8 cellular contexts compared by ENCODE assay signal in the genomic region with DNA sequence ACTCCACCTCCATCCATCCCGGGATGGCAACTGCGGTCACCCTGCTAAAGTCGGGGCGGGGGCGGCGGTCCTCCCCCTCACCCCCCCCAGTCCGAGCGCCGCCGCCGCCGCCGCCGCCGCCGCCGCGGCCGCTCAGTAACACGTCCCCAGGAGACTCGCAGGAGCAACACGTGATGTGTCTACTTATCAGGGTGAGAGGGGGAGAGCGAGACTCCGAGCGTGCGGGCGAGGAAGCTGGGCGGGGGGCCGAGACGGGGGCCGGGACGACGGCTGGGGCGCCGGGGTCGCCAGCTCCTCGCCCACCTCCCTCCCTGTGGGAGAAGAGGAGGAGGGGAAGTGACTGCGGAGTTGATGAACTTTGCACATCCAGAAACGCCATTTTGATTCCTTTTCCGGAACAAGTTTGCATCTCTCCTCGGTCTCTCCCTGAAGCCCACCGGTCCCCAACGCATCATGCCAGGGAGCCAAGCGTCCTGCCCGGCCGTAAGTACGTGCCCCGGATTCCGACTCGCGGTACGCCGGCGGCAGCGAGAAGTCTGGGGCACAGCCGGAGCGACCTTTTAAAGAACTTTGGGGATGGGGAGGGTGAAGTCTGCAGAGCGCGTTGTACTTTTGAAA. TPM values are rescaled to one million over a fixed set of nuclear protein-coding genes. Genes with fewer than 3 reads are reported as not detected.
A peak's percentile ranks its signal among the peaks of the same experiment; 100 is the strongest.
DNase-seq lines count a peak whose midpoint lies in the region; ATAC-seq and TF ChIP-seq lines count a peak whose summit lies in the region.

A gene with protein sequence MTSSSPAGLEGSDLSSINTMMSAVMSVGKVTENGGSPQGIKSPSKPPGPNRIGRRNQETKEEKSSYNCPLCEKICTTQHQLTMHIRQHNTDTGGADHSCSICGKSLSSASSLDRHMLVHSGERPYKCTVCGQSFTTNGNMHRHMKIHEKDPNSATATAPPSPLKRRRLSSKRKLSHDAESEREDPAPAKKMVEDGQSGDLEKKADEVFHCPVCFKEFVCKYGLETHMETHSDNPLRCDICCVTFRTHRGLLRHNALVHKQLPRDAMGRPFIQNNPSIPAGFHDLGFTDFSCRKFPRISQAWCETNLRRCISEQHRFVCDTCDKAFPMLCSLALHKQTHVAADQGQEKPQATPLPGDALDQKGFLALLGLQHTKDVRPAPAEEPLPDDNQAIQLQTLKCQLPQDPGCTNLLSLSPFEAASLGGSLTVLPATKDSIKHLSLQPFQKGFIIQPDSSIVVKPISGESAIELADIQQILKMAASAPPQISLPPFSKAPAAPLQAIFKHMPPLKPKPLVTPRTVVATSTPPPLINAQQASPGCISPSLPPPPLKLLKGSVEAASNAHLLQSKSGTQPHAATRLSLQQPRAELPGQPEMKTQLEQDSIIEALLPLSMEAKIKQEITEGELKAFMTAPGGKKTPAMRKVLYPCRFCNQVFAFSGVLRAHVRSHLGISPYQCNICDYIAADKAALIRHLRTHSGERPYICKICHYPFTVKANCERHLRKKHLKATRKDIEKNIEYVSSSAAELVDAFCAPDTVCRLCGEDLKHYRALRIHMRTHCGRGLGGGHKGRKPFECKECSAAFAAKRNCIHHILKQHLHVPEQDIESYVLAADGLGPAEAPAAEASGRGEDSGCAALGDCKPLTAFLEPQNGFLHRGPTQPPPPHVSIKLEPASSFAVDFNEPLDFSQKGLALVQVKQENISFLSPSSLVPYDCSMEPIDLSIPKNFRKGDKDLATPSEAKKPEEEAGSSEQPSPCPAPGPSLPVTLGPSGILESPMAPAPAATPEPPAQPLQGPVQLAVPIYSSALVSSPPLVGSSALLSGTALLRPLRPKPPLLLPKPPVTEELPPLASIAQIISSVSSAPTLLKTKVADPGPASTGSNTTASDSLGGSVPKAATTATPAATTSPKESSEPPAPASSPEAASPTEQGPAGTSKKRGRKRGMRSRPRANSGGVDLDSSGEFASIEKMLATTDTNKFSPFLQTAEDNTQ (N-terminal part only) (plus strand): TSS at position 384 of the 618 bp plus-strand sequence. CDS start 73,951 bp downstream, outside the sequence.

- H3K9ac ChIP-seq in OCI-LY1 (ENCODE audit: low read length) (peak within 1 kb of the TSS; percentile 89), stomach smooth muscle (ENCODE audit: low read length in 2 of 2) (peak within 1 kb of the TSS; percentile 79 to 83)

- 0 out of 2 replicates have a peak, but pooled peaks cover 4% of the 10 kb centered on the region for H3F3A ChIP-seq in OCI-LY1 (ENCODE audit: insufficient read depth, low read length)

- peaks cover 41% of the 10 kb centered on the region for H3K4me1 Mint-ChIP-seq in activated T-cell treated with anti-CD3 and anti-CD28 coated beads, Interleukin-2, amount 50 U/mL, for 24 hours (ENCODE audit: low read depth)

- H3K27ac ChIP-seq in OCI-LY1 (ENCODE audit: low read depth, low read length, poor library complexity, severe bottlenecking), result peak within 1 kb of the TSS; percentile 66
- H3K27ac ChIP-seq in esophagus (ENCODE audit: low read depth in 2 of 2, low read length in 1 of 2), result peak within 1 kb of the TSS; percentile 96 to 98
- peak within 1 kb of the TSS; percentile 86 for H3K27ac ChIP-seq in stomach smooth muscle (ENCODE audit: low read length)

- H3K9me3 Mint-ChIP-seq in activated T-cell treated with anti-CD3 and anti-CD28 coated beads, Interleukin-2, amount 50 U/mL, for 24 hours, result no peaks in the 10 kb centered on the region

- WGBS in esophagus, 2 donors, result 0% methylated on average over 56 to 58 of the region's 59 CpGs

- peaks cover 46% of the 10 kb centered on the region for H3K4me1 ChIP-seq in OCI-LY1 (ENCODE audit: insufficient read depth, low read length, severe bottlenecking)
- peaks cover 0 to 2% of the 10 kb centered on the region in 2 donors for H3K4me1 ChIP-seq in esophagus (ENCODE audit: control insufficient read depth in 2 of 2, insufficient read depth in 2 of 2, low read length in 1 of 2)
- H3K4me1 ChIP-seq in stomach smooth muscle (ENCODE audit: control insufficient read depth, insufficient read depth, low read length), result peaks cover 22% of the 10 kb centered on the region

- no peaks in the 10 kb centered on the region for H4K20me1 ChIP-seq in OCI-LY1 (ENCODE audit: insufficient read depth, low read length)

- H3K4me2 ChIP-seq in OCI-LY1 (ENCODE audit: low read length), result peak within 1 kb of the TSS; percentile 74

- H3K36me3 Mint-ChIP-seq in activated T-cell treated with anti-CD3 and anti-CD28 coated beads, Interleukin-2, amount 50 U/mL, for 24 hours (ENCODE audit: low read depth), result peaks cover 12% of the 10 kb centered on the region

- no peaks in the 10 kb centered on the region for H3K27me3 Mint-ChIP-seq in activated T-cell treated with anti-CD3 and anti-CD28 coated beads, Interleukin-2, amount 50 U/mL, for 24 hours

- H2AFZ ChIP-seq in OCI-LY1 (ENCODE audit: low read length), result peak within 1 kb of the TSS; percentile 14

- H3K9me2 ChIP-seq in OCI-LY1 (ENCODE audit: low read depth, low read length), result no peaks in the 10 kb centered on the region

- H3K4me3 Mint-ChIP-seq in activated T-cell treated with anti-CD3 and anti-CD28 coated beads, Interleukin-2, amount 50 U/mL, for 24 hours, result peak within 1 kb of the TSS; percentile 94

- TF ChIP-seq CTCF in OCI-LY1 (IDR thresholded peaks at IDR 0.05; ENCODE audit: low read length), result no peak

- H3K79me2 ChIP-seq in OCI-LY1 (ENCODE audit: insufficient read depth, low read length), result peaks cover 8% of the 10 kb centered on the region

- H3K4me3 ChIP-seq in OCI-LY1 (ENCODE audit: low read depth, low read length, poor library complexity, severe bottlenecking) (peak within 1 kb of the TSS; percentile 88), esophagus (ENCODE audit: low read depth in 1 of 2, low read length in 2 of 2) (peak within 1 kb of the TSS; percentile 72 to 95), stomach smooth muscle (ENCODE audit: low read length in 2 of 2) (peak within 1 kb of the TSS; percentile 95 to 98)

- no peaks in the 10 kb centered on the region for H3K27me3 ChIP-seq in OCI-LY1 (ENCODE audit: insufficient read depth, low read length)
- no peaks in the 10 kb centered on the region for H3K27me3 ChIP-seq in esophagus (ENCODE audit: control insufficient read depth in 1 of 2, insufficient read depth in 2 of 2, low read length in 2 of 2)
- H3K27me3 ChIP-seq in stomach smooth muscle (ENCODE audit: control insufficient read depth in 1 of 2, insufficient read depth in 2 of 2, low read length in 2 of 2), result no peaks in the 10 kb centered on the region

- ATAC-seq in GM19025 (IDR thresholded peaks at IDR 0.05; ENCODE audit: low read depth, unreplicated experiment) (peak; percentile 46), HG03196 (IDR thresholded peaks at IDR 0.05; ENCODE audit: unreplicated experiment) (peak; percentile 61)

- no peaks in the 10 kb centered on the region for H3K9me3 ChIP-seq in OCI-LY1 (ENCODE audit: low read length)
- H3K9me3 ChIP-seq in esophagus (ENCODE audit: control insufficient read depth in 2 of 2, insufficient read depth in 1 of 2, low read depth in 1 of 2, low read length in 1 of 2), result no peaks in the 10 kb centered on the region
- H3K9me3 ChIP-seq in stomach smooth muscle (ENCODE audit: control insufficient read depth in 2 of 2, low read length in 2 of 2), result no peaks in the 10 kb centered on the region

- DNase-seq in AG20443 (ENCODE audit: low spot score) (peak; percentile 81), myocyte (ENCODE audit: low read depth) (peak; percentile 69)
- peak; percentile 81 for DNase-seq in activated T-cell treated with anti-CD3 and anti-CD28 coated beads, Interleukin-2, amount 50 U/mL, for 24 hours

- peak within 1 kb of the TSS; percentile 94 for H3K27ac Mint-ChIP-seq in activated T-cell treated with anti-CD3 and anti-CD28 coated beads, Interleukin-2, amount 50 U/mL, for 24 hours

- H3K36me3 ChIP-seq in OCI-LY1 (ENCODE audit: insufficient read depth, low read length) (no peaks in the 10 kb centered on the region), esophagus (ENCODE audit: control insufficient read depth in 2 of 2, insufficient read depth in 2 of 2, low read length in 1 of 2) (no peaks in the 10 kb centered on the region), stomach smooth muscle (ENCODE audit: control insufficient read depth in 2 of 2, insufficient read depth in 2 of 2, low read length in 2 of 2) (no peaks in the 10 kb centered on the region)

RNA-seq across cellular contexts. Expression of the gene that starts here (rescaled TPM):
- 10 to 100 TPM; 13.0 to 19.7 TPM for polyA plus RNA-seq in esophagus
- 19.6 and 26.4 TPM in 2 replicates for total RNA-seq in myocyte
- polyA plus RNA-seq in myocyte (2012), result 8.0 TPM

Comparison
In these comparisons a context has a peak if more than half of its experiments do, and no peak if none do; other contexts are left out.
1. Peak in every context shown above with its lines: DNase-seq, ATAC-seq, H3K4me3 ChIP-seq and H3K27ac ChIP-seq.